ENCODE assay signal across 8 cellular contexts in the genomic region with DNA sequence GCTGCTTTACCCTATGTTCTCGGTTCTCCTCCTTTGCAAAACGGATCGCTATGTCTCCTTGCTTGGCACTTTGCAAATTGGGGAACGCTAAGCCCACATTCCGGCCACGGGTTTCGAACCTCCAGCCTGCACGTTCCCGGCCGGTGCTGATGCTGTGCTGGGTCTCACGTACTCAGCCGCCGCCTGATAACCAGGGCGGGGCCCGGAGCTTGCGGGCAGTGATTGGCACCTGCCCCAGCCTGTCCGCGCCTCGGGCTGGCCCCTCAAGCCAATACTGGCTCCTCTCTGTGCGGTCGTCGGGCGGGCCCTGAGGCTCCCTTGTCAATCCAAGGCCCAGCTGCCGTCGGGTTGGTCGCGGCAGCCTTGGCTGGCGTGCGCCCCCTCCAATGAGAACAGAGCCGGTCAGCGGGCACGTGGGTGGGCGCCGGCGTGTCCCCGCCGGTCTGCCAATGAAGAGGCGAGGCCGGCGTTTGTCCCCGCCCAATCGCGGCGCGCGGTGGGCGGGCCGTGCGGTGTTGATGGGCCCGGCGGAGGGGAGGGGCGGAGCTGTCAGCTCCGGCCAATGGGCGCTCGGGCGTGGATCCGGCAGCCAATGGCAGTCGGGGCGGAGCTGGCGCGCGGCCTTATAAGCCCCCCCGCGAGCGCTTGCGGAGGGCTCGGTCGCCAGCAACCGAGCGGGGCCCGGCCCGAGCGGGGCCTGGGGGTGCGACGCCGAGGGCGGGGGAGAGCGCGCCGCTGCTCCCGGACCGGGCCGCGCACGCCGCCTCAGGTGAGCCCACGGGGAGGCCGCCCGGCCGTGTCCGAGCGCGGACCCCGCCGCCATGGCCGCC. TPM values are rescaled to one million over a fixed set of nuclear protein-coding genes. Genes with fewer than 3 reads are reported as not detected.
DNase-seq lines count a peak whose midpoint lies in the region; ATAC-seq and TF ChIP-seq lines count a peak whose summit lies in the region.

A gene (plus strand): TSS at position 652 of the 830 bp plus-strand sequence. CDS start 63,778 bp downstream, outside the sequence.

- peaks cover 32% of the 10 kb centered on the region for H3K36me3 Mint-ChIP-seq in activated T-helper 2 cell treated with anti-CD3 and anti-CD28 coated beads, Interferon-gamma antibody, Interleukin-2, Interleukin-4, amounts not matched to agents 10 μg/mL and 5 μg/mL and 100 μg/mL, durations not matched to agents 14 hours and 24 hours and 36 hours (ENCODE audit: low read depth)
- H3K36me3 Mint-ChIP-seq in nephron (ENCODE audit: low read depth) = peaks cover 6% of the 10 kb centered on the region
- peaks cover 14% of the 10 kb centered on the region for H3K36me3 Mint-ChIP-seq in stimulated activated naive CD8-positive, alpha-beta T cell treated with anti-CD3 and anti-CD28 coated beads, Interleukin-15, Interleukin-2, amounts not matched to agents 100 ng/mL and 50 ng/mL, for 24 hours (ENCODE audit: low read depth)

- peaks cover 11% of the 10 kb centered on the region for H3K36me3 ChIP-seq in RWPE2 (ENCODE audit: low read depth)

- peak within 1 kb of the TSS; percentile 60 for H3K27ac ChIP-seq in RWPE2 (ENCODE audit: poor library complexity, severe bottlenecking)

- no peaks in the 10 kb centered on the region for H3K27me3 ChIP-seq in RWPE2 (ENCODE audit: insufficient read depth, poor library complexity, severe bottlenecking)

- peaks cover 13% of the 10 kb centered on the region for H3K4me1 ChIP-seq in RWPE2 (ENCODE audit: insufficient read depth, poor library complexity, severe bottlenecking)

- H3K9me3 Mint-ChIP-seq in activated T-helper 2 cell treated with anti-CD3 and anti-CD28 coated beads, Interferon-gamma antibody, Interleukin-2, Interleukin-4, amounts not matched to agents 10 μg/mL and 5 μg/mL and 100 μg/mL, durations not matched to agents 14 hours and 24 hours and 36 hours = no peaks in the 10 kb centered on the region
- no peaks in the 10 kb centered on the region for H3K9me3 Mint-ChIP-seq in nephron
- H3K9me3 Mint-ChIP-seq in stimulated activated naive CD8-positive, alpha-beta T cell treated with anti-CD3 and anti-CD28 coated beads, Interleukin-15, Interleukin-2, amounts not matched to agents 100 ng/mL and 50 ng/mL, for 24 hours = no peaks in the 10 kb centered on the region

- peak within 1 kb of the TSS; percentile 59 for H3K4me3 ChIP-seq in RWPE2 (ENCODE audit: severe bottlenecking)

- TF ChIP-seq CTCF in RWPE2 (IDR thresholded peaks at IDR 0.05; ENCODE audit: poor library complexity, severe bottlenecking) (no peak), nephron (IDR thresholded peaks at IDR 0.05; ENCODE audit: unreplicated experiment in 3 of 3) (no peak)

- peaks cover 38% of the 10 kb centered on the region for H3K4me1 Mint-ChIP-seq in activated T-helper 2 cell treated with anti-CD3 and anti-CD28 coated beads, Interferon-gamma antibody, Interleukin-2, Interleukin-4, amounts not matched to agents 10 μg/mL and 5 μg/mL and 100 μg/mL, durations not matched to agents 14 hours and 24 hours and 36 hours (ENCODE audit: low read depth)
- peaks cover 39% of the 10 kb centered on the region for H3K4me1 Mint-ChIP-seq in nephron
- H3K4me1 Mint-ChIP-seq in stimulated activated naive CD8-positive, alpha-beta T cell treated with anti-CD3 and anti-CD28 coated beads, Interleukin-15, Interleukin-2, amounts not matched to agents 100 ng/mL and 50 ng/mL, for 24 hours (ENCODE audit: low read depth) = peaks cover 32% of the 10 kb centered on the region

- no peaks in the 10 kb centered on the region for H3K9me3 ChIP-seq in RWPE2 (ENCODE audit: severe bottlenecking)

- DNase-seq in EH (ENCODE audit: low read depth) = peak; percentile 99
- peak; percentile 98 for DNase-seq in H4 (ENCODE audit: low spot score)
- DNase-seq in LoVo (ENCODE audit: low spot score) = peak; percentile 97
- peak; percentile 98 for DNase-seq in RWPE2 (ENCODE audit: low spot score)
- DNase-seq in activated T-helper 2 cell treated with anti-CD3 and anti-CD28 coated beads, Interferon-gamma antibody, Interleukin-2, Interleukin-4, amounts not matched to agents 10 μg/mL and 5 μg/mL and 100 μg/mL, durations not matched to agents 14 hours and 24 hours and 36 hours (ENCODE audit: low spot score) = peak; percentile 99
- peak; percentile 99 for DNase-seq in fibroblast of peridontal ligament (ENCODE audit: extremely low read depth)

- H3K27me3 Mint-ChIP-seq in activated T-helper 2 cell treated with anti-CD3 and anti-CD28 coated beads, Interferon-gamma antibody, Interleukin-2, Interleukin-4, amounts not matched to agents 10 μg/mL and 5 μg/mL and 100 μg/mL, durations not matched to agents 14 hours and 24 hours and 36 hours (ENCODE audit: low read depth) = no peaks in the 10 kb centered on the region
- no peaks in the 10 kb centered on the region for H3K27me3 Mint-ChIP-seq in nephron (ENCODE audit: low read depth)
- no peaks in the 10 kb centered on the region for H3K27me3 Mint-ChIP-seq in stimulated activated naive CD8-positive, alpha-beta T cell treated with anti-CD3 and anti-CD28 coated beads, Interleukin-15, Interleukin-2, amounts not matched to agents 100 ng/mL and 50 ng/mL, for 24 hours

- H3K4me3 Mint-ChIP-seq in activated T-helper 2 cell treated with anti-CD3 and anti-CD28 coated beads, Interferon-gamma antibody, Interleukin-2, Interleukin-4, amounts not matched to agents 10 μg/mL and 5 μg/mL and 100 μg/mL, durations not matched to agents 14 hours and 24 hours and 36 hours (ENCODE audit: low read depth) = peak within 1 kb of the TSS; percentile 96
- H3K4me3 Mint-ChIP-seq in nephron = peak within 1 kb of the TSS; percentile 96 to 100 (median 99)
- peak within 1 kb of the TSS; percentile 90 for H3K4me3 Mint-ChIP-seq in stimulated activated naive CD8-positive, alpha-beta T cell treated with anti-CD3 and anti-CD28 coated beads, Interleukin-15, Interleukin-2, amounts not matched to agents 100 ng/mL and 50 ng/mL, for 24 hours

- ATAC-seq in RWPE2 (ENCODE audit: low read depth) = peak; percentile 93

- intact Hi-C loops in activated T-helper 2 cell treated with anti-CD3 and anti-CD28 coated beads, Interferon-gamma antibody, Interleukin-2, Interleukin-4, amounts not matched to agents 10 μg/mL and 5 μg/mL and 100 μg/mL, durations not matched to agents 14 hours and 24 hours and 36 hours (cut with micrococcal nuclease) = loop anchor here (1.0 to 5.0 kb wide), 2 partner anchors 56 to 96 kb away; no protein-coding TSS in a partner anchor

- peak within 1 kb of the TSS; percentile 91 for H3K27ac Mint-ChIP-seq in activated T-helper 2 cell treated with anti-CD3 and anti-CD28 coated beads, Interferon-gamma antibody, Interleukin-2, Interleukin-4, amounts not matched to agents 10 μg/mL and 5 μg/mL and 100 μg/mL, durations not matched to agents 14 hours and 24 hours and 36 hours
- H3K27ac Mint-ChIP-seq in nephron = peak within 1 kb of the TSS; percentile 59 to 90 (median 88)
- peak within 1 kb of the TSS; percentile 91 for H3K27ac Mint-ChIP-seq in stimulated activated naive CD8-positive, alpha-beta T cell treated with anti-CD3 and anti-CD28 coated beads, Interleukin-15, Interleukin-2, amounts not matched to agents 100 ng/mL and 50 ng/mL, for 24 hours

RNA-seq across cellular contexts. Expression of the gene that starts here (rescaled TPM):
- 4.6 and 7.2 TPM in 2 replicates for total RNA-seq in H4 (2014; rRNA removed; shearing (Covaris generic))
- total RNA-seq in activated T-helper 2 cell treated with anti-CD3 and anti-CD28 coated beads, Interferon-gamma antibody, Interleukin-2, Interleukin-4, amounts not matched to agents 10 μg/mL and 5 μg/mL and 100 μg/mL, durations not matched to agents 14 hours and 24 hours and 36 hours = 51.7 and 54.3 TPM in 2 replicates

Comparison
In these comparisons a context has a peak if more than half of its experiments do, and no peak if none do; other contexts are left out.
1. Peak in every context shown above with its lines: DNase-seq, ATAC-seq, H3K4me3 ChIP-seq and H3K27ac ChIP-seq.